ENCODE assay signal across 24 cellular contexts in genomic region chr12:83603106-83603505, GRCh38.
DNase-seq lines count a peak whose midpoint lies in the region; ATAC-seq, FAIRE-seq and TF ChIP-seq lines count a peak whose summit lies in the region.
"Had no signal": no experiment of that assay in that cellular context is flagged by ENCODE, and none has a peak within 500 bp of the region (broad histone marks: within the 10 kb centered on the region; RNA-seq: fewer than 3 reads in every experiment).

No MANE protein-coding gene starts in this region.

- H2BK20ac ChIP-seq in IMR-90 (ENCODE audit: low read depth, low read length) = no peak overlapping the region
- no peak overlapping the region for H2BK20ac ChIP-seq in H1 (ENCODE audit: low read length)

- H3K4me3 ChIP-seq in A549 (no peak overlapping the region), IMR-90 (ENCODE audit: insufficient read depth, low read depth, low read length) (no peak overlapping the region), H1 (ENCODE audit: extremely low read depth in 1 of 4, insufficient read depth in 2 of 4, low read depth in 3 of 4, low read length in 4 of 4) (no peak overlapping the region)
- H3K4me3 ChIP-seq: BLaER1, GM12878 had no signal

- no peaks in the 10 kb centered on the region for H4K20me1 ChIP-seq in IMR-90 (ENCODE audit: insufficient read depth, low read length)
- H4K20me1 ChIP-seq in H1 (replicated peaks in 1 of 2; ENCODE audit: control insufficient read depth in 1 of 2, insufficient read depth in 2 of 2, low read length in 2 of 2) = no peaks in the 10 kb centered on the region
- H4K20me1 ChIP-seq: BLaER1 had no signal

- H3K23me2 ChIP-seq in H1 (ENCODE audit: low read depth, low read length) = no peaks in the 10 kb centered on the region

- TF ChIP-seq CTCF in A549 (IDR thresholded peaks at IDR 0.05) = no peak
- no peak for TF ChIP-seq CTCF in IMR-90 (conservative IDR thresholded peaks at IDR 0.05; ENCODE audit: low read depth, low read length)
- TF ChIP-seq CTCF in H1 (IDR thresholded peaks at IDR 0.05; ENCODE audit: control extremely low read depth in 1 of 3, insufficient read depth in 1 of 3, low read depth in 1 of 3, low read length in 3 of 3) = no peak

- H2AFZ ChIP-seq in IMR-90 (replicated peaks; ENCODE audit: low read length, poor library complexity) = no peak overlapping the region
- no peak overlapping the region for H2AFZ ChIP-seq in H1 (ENCODE audit: low read length)

- H2BK120ac ChIP-seq in IMR-90 (ENCODE audit: low read depth, low read length) = no peak overlapping the region
- no peak overlapping the region for H2BK120ac ChIP-seq in H1 (replicated peaks; ENCODE audit: low read depth, low read length)

- TF ChIP-seq POLR2A in A549 (IDR thresholded peaks at IDR 0.05; ENCODE audit: low read length) (no peak), IMR-90 (IDR thresholded peaks at IDR 0.05; ENCODE audit: low read depth, low read length) (no peak), H1 (IDR thresholded peaks at IDR 0.05; ENCODE audit: control extremely low read depth in 1 of 2, low read depth in 2 of 2, low read length in 2 of 2) (no peak)

- H2BK15ac ChIP-seq in IMR-90 (ENCODE audit: low read depth, low read length) (no peak overlapping the region), H1 (ENCODE audit: low read length) (no peak overlapping the region)

- H3K4me2 ChIP-seq in A549 (no peak overlapping the region), IMR-90 (ENCODE audit: low read depth, low read length) (no peak overlapping the region), H1 (ENCODE audit: insufficient read depth in 1 of 2, low read depth in 2 of 2, low read length in 2 of 2) (no peak overlapping the region)
- H3K4me2 ChIP-seq: BLaER1 had no signal

- BruUV-seq in IMR-90 (replicated peaks; lab: Mats Ljungman, UMichigan) = no TSS peak

- CTCF ChIA-PET in A549 (lab: Yijun Ruan, JAX) = no interaction called here
- CTCF ChIA-PET in IMR-90 (lab: Yijun Ruan, JAX) = no interaction called here
- CTCF ChIA-PET in H1 (lab: Charles Lee; ENCODE audit: partially characterized antibody) = no interaction called here

- POLR2A ChIA-PET in A549 (lab: Yijun Ruan, JAX) (no interaction called here), IMR-90 (lab: Charles Lee; ENCODE audit: unreplicated experiment) (no interaction called here), H1 (lab: Charles Lee; ENCODE audit: partially characterized antibody) (no interaction called here)

- H4K8ac ChIP-seq in IMR-90 (ENCODE audit: low read depth in 2 of 2, low read length in 2 of 2) = no peak overlapping the region
- no peak overlapping the region for H4K8ac ChIP-seq in H1 (ENCODE audit: extremely low read depth, insufficient read depth, low read length)

- H2AK5ac ChIP-seq in IMR-90 (ENCODE audit: low read depth, low read length) (no peak overlapping the region), H1 (ENCODE audit: low read depth, low read length) (no peak overlapping the region)

- H3K23ac ChIP-seq in IMR-90 (ENCODE audit: low read depth, low read length) (no peak overlapping the region), H1 (ENCODE audit: insufficient read length) (no peak overlapping the region)

- 40% methylated on average over 1 of the region's 1 CpG for WGBS in A549 (ENCODE audit: missing lambda C conversion rate)
- WGBS in IMR-90 (ENCODE audit: extremely low coverage in 2 of 2, insufficient read length in 1 of 2), 2 experiments = no CpG with 5 or more reads among the region's 1 CpG
- 85% methylated on average over 1 of the region's 1 CpG; no CpG with 5 or more reads in 1 of the 2 experiments for WGBS in H1 (ENCODE audit: extremely low coverage in 1 of 2, insufficient coverage in 1 of 2, insufficient read length in 1 of 2, insufficient replicate concordance in 2 of 2, low coverage in 1 of 2, low lambda C conversion rate in 2 of 2, missing lambda C conversion rate in 1 of 2), 2 experiments

- no peaks in the 10 kb centered on the region for H3K36me3 ChIP-seq in IMR-90 (ENCODE audit: control insufficient read depth, insufficient read depth, low read length)
- no peaks in the 10 kb centered on the region for H3K36me3 ChIP-seq in H1 (ENCODE audit: control insufficient read depth in 2 of 4, insufficient read depth in 4 of 4, low read length in 3 of 4)
- H3K36me3 ChIP-seq: BE2C, BLaER1 had no signal

- no peak for TF ChIP-seq EP300 in A549 (IDR thresholded peaks at IDR 0.05)
- no peak for TF ChIP-seq EP300 in H1 (IDR thresholded peaks at IDR 0.05; ENCODE audit: borderline replicate concordance in 1 of 2, low read depth in 2 of 2, low read length in 2 of 2)

- no peak overlapping the region for H3K14ac ChIP-seq in IMR-90 (replicated peaks; ENCODE audit: low read depth, low read length)
- H3K14ac ChIP-seq in H1 (ENCODE audit: insufficient read length) = no peak overlapping the region

- H3K79me1 ChIP-seq in IMR-90 (ENCODE audit: low read depth in 1 of 2, low read length in 2 of 2) = no peaks in the 10 kb centered on the region
- H3K79me1 ChIP-seq in H1 (ENCODE audit: low read depth, low read length) = no peaks in the 10 kb centered on the region

- in situ Hi-C loops in IMR-90 (cut with MboI; ENCODE audit: low sequenced_read_pairs) = no loop called here

- FAIRE-seq in A549 (lab: Jason Lieb, UNC) (no peak), H1 (lab: Jason Lieb, UNC) (no peak)
- FAIRE-seq: A204.1, GM12878, GM12892, GM18507 had no signal

- H4K5ac ChIP-seq in IMR-90 (ENCODE audit: low read depth, low read length) (no peak overlapping the region), H1 (ENCODE audit: insufficient read length, low read depth, low read length) (no peak overlapping the region)

- H3K4me1 ChIP-seq in A549 (no peaks in the 10 kb centered on the region), IMR-90 (ENCODE audit: control insufficient read depth, insufficient read depth, low read length) (no peaks in the 10 kb centered on the region), H1 (replicated peaks in 1 of 4; ENCODE audit: control insufficient read depth in 3 of 4, insufficient read depth in 4 of 4, low read length in 3 of 4) (no peaks in the 10 kb centered on the region)
- H3K4me1 ChIP-seq: BE2C, BLaER1, Caco-2 had no signal

- H2BK5ac ChIP-seq in IMR-90 (ENCODE audit: low read depth, low read length, poor library complexity, severe bottlenecking) (no peak overlapping the region), H1 (ENCODE audit: low read depth, low read length) (no peak overlapping the region)

- H3K9ac ChIP-seq in IMR-90 (ENCODE audit: low read depth, low read length) = no peak overlapping the region
- H3K9ac ChIP-seq in H1 (replicated peaks in 1 of 4; ENCODE audit: extremely low read depth in 1 of 4, low read depth in 3 of 4, low read length in 3 of 4) = no peak overlapping the region
- H3K9ac ChIP-seq: BLaER1 had no signal

- ATAC-seq in A549 (no peak), IMR-90 (ENCODE audit: low read depth) (no peak)
- ATAC-seq: GM12878 had no signal

- no peak overlapping the region for H2BK12ac ChIP-seq in H1 (ENCODE audit: low read depth, low read length)

- no peaks in the 10 kb centered on the region for H3K79me2 ChIP-seq in H1 (ENCODE audit: control insufficient read depth in 1 of 2, insufficient read depth in 2 of 2, low read length in 2 of 2)

- H2AK9ac ChIP-seq in IMR-90 (replicated peaks; ENCODE audit: low read depth, low read length, poor library complexity) = no peak overlapping the region

- TF ChIP-seq RAD21 in A549 (conservative IDR thresholded peaks at IDR 0.05 in 1 of 2, IDR thresholded peaks at IDR 0.05 in 1 of 2) (no peak), IMR-90 (IDR thresholded peaks at IDR 0.05; ENCODE audit: low read length) (no peak), H1 (IDR thresholded peaks at IDR 0.05 in 1 of 2, conservative IDR thresholded peaks at IDR 0.05 in 1 of 2; ENCODE audit: low read depth in 2 of 2, low read length in 2 of 2) (no peak)

- H3K18ac ChIP-seq in IMR-90 (ENCODE audit: low read depth, low read length) (no peak overlapping the region), H1 (ENCODE audit: extremely low read depth, low read length) (no peak overlapping the region)

- H3K27ac ChIP-seq in A549 (no peak overlapping the region), IMR-90 (ENCODE audit: insufficient read depth, low read length) (no peak overlapping the region), H1 (ENCODE audit: low read depth, low read length) (no peak overlapping the region)
- H3K27ac ChIP-seq: BLaER1 had no signal

- H3K4ac ChIP-seq in IMR-90 (ENCODE audit: low read depth, low read length) = no peak overlapping the region
- H3K4ac ChIP-seq in H1 (replicated peaks; ENCODE audit: insufficient read length, low read depth, low read length) = no peak overlapping the region

- no peak overlapping the region for H3K56ac ChIP-seq in IMR-90 (ENCODE audit: extremely low read depth, insufficient read depth, low read length)
- no peak overlapping the region for H3K56ac ChIP-seq in H1 (replicated peaks; ENCODE audit: insufficient read length, low read depth, low read length)

- no peak overlapping the region for H4K91ac ChIP-seq in IMR-90 (ENCODE audit: insufficient read depth, low read depth, low read length)
- no peak overlapping the region for H4K91ac ChIP-seq in H1 (replicated peaks; ENCODE audit: insufficient read length, low read length)

- dilution Hi-C loops in IMR-90 (cut with HindIII; ENCODE audit: low sequenced_read_pairs, unreplicated experiment) = no loop called here

- H3K9me3 ChIP-seq in A549 (no peaks in the 10 kb centered on the region; the same call in 2 of the 3 replicates), IMR-90 (ENCODE audit: control insufficient read depth, insufficient read depth, low read length) (peaks cover 1% of the 10 kb centered on the region; the same call in 1 of the 2 replicates), H1 (ENCODE audit: insufficient read depth in 2 of 2, low read depth in 1 of 2, low read length in 1 of 2) (0 out of 4 replicates have a peak, but pooled peaks cover 0 to 6% of the 10 kb centered on the region in 2 experiments)
- H3K9me3 ChIP-seq: BE2C, Caco-2 had no signal

- no peaks in the 10 kb centered on the region for H3K9me1 ChIP-seq in IMR-90 (ENCODE audit: insufficient read depth, low read length)

- DNase-seq in A549 (ENCODE audit: low read depth in 1 of 2, low spot score in 1 of 2) = no peak
- DNase-seq in IMR-90 = no peak
- DNase-seq in H1 (ENCODE audit: low read depth in 1 of 2, low spot score in 2 of 2) = no peak
- no peak for DNase-seq in COLO829 (ENCODE audit: low spot score)
- DNase-seq in AG08396 (ENCODE audit: low spot score) = no peak
- DNase-seq: 8988T; BE2C; C1 segment of cervical spinal cord; Caco-2; CD4-positive, alpha-beta memory T cell; CD4-positive, CD25-positive, alpha-beta regulatory T cell; CD8-positive, alpha-beta memory T cell; DMS 273 treated with DMSO at 0.1 percent for 48 hours; DMS153; DMS53; DMS79; DND-41; EL; GDM1 had no signal

- H3K27me3 ChIP-seq in IMR-90 (ENCODE audit: control insufficient read depth, insufficient read depth, low read length) (no peaks in the 10 kb centered on the region), H1 (replicated peaks in 1 of 4; ENCODE audit: control insufficient read depth in 3 of 4, extremely low read depth in 1 of 4, insufficient read depth in 3 of 4, low read length in 3 of 4) (no peaks in the 10 kb centered on the region)
- H3K27me3 ChIP-seq: BE2C, BLaER1 had no signal

- intact Hi-C loops in IMR-90 (cut with micrococcal nuclease) = loop anchor here (5.0 kb wide), 1 partner anchor 791 kb away; no protein-coding TSS in a partner anchor

TF ChIP-seq in A549, 52 proteins besides CTCF, POLR2A, EP300 and RAD21 (continues in another document):
- no peak for TF ChIP-seq HOXA7 (CRISPR knock-in tag; IDR thresholded peaks at IDR 0.05)

TF ChIP-seq in H1, 55 proteins besides CTCF, POLR2A, EP300 and RAD21 (continues in another document):
- TF ChIP-seq TEAD4 (IDR thresholded peaks at IDR 0.05; ENCODE audit: low read depth, low read length) = no peak

Comparison
In these comparisons a context has a peak if more than half of its experiments do, and no peak if none do; other contexts are left out.
1. Of the 18 proteins assayed by ChIP-seq in both H1 and A549: peak only in H1: none; only in A549: none; in both: MAFK; in neither: 17.